Comparison of ENCODE assay signal across 1 cellular context in the genomic region with DNA sequence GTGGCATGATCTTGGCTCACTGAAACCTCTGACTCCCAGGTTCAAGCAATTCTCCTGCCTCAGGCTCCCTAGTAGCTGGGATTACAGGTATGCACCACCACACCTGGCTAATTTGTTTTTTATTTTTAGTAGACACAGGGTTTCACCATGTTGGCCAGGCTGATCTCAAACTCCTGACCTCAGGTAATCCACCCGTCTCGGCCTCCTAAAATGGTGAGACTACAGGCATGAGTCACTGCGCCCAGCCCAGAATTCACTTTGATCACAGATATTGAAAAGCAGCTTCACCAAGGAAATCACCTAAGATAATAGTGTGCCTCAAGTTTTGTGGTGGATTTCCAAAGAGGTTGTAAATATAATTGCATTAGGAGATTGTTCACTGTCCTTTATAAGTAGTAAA. TPM values are rescaled to one million over a fixed set of nuclear protein-coding genes. Genes with fewer than 3 reads are reported as not detected.
"Had no signal": no experiment of that assay in that cellular context is flagged by ENCODE, and none has a peak within 500 bp of the region (broad histone marks: within the 10 kb centered on the region; RNA-seq: fewer than 3 reads in every experiment).

No MANE protein-coding gene starts in this region.

RNA-seq across cellular contexts. Expression of a gene that starts 4.2 kb away (rescaled TPM):
- total RNA-seq: activated CD4-positive, alpha-beta T cell treated with anti-CD3 and anti-CD28 coated beads, Interleukin-2, amount 10 ng/mL, durations not matched to agents 7 days and 5 days had no signal
